Comparison of ENCODE assay signal across 25 cellular contexts in the genomic region with DNA sequence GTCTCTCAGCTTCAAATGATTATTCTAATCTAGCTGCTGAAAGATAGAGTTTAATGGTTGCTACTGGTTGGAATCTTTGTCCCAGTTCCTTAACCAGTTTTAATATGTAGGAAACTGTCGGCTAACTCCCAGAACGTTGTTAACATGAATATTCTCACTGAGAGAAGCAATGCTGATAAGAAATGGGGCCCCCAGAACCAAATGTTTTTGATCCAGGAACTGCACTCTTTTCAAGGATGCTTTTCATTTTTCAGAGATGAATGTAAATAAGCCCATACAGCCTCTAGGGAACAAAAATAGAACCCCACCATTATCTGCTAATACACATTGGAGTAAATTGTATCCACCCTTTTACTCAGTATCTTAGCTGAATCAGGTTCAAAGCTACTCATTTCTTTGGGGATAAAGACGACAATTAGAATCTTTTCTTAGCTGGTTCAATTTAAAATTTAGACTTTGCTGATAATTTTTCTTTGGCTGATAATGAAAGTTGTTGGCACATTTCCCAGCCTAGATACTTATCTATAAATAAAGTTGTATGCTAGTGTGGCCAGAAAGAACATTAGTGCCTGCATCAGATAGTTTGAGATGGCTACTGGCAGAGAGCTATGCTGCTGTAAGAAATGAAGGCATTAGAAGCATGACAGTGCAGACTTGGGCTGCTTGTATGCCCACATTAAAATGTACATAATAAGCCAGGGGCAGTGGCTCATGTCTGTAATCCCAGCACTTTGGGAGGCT.
DNase-seq lines count a peak whose midpoint lies in the region; ATAC-seq, FAIRE-seq and TF ChIP-seq lines count a peak whose summit lies in the region.
"Had no signal": no experiment of that assay in that cellular context is flagged by ENCODE, and none has a peak within 500 bp of the region (broad histone marks: within the 10 kb centered on the region; RNA-seq: fewer than 3 reads in every experiment).

No MANE protein-coding gene starts in this region.

- no peak for TF ChIP-seq RAD21 in A549 (conservative IDR thresholded peaks at IDR 0.05 in 1 of 2, IDR thresholded peaks at IDR 0.05 in 1 of 2)

- H3K36me3 ChIP-seq in astrocyte (ENCODE audit: insufficient read depth, low read length) (no peaks in the 10 kb centered on the region), mesendoderm (ENCODE audit: control insufficient read depth, insufficient read depth, low read length) (no peaks in the 10 kb centered on the region), Caco-2 (ENCODE audit: control insufficient read depth, insufficient read depth, low read length) (no peaks in the 10 kb centered on the region)
- H3K36me3 ChIP-seq: neutrophil, upper lobe of left lung had no signal

- no peak for ATAC-seq in A549
- ATAC-seq in GM19463 (IDR thresholded peaks at IDR 0.05; ENCODE audit: unreplicated experiment) = no peak

- H3K4me3 Mint-ChIP-seq in astrocyte (ENCODE audit: unreplicated experiment) (no peak overlapping the region), Caco-2 (ENCODE audit: unreplicated experiment) (no peak overlapping the region)
- H3K4me3 Mint-ChIP-seq: activated naive CD8-positive, alpha-beta T cell treated with anti-CD3 and anti-CD28 coated beads for 36 hours had no signal

- H3K36me3 Mint-ChIP-seq in astrocyte (ENCODE audit: low read depth, unreplicated experiment) (no peaks in the 10 kb centered on the region), Caco-2 (ENCODE audit: insufficient read depth, unreplicated experiment) (no peaks in the 10 kb centered on the region)
- H3K36me3 Mint-ChIP-seq: activated naive CD8-positive, alpha-beta T cell treated with anti-CD3 and anti-CD28 coated beads for 36 hours had no signal

- H2BK15ac ChIP-seq in mesendoderm (replicated peaks; ENCODE audit: low read depth) = no peak overlapping the region

- DNase-seq in A549 (ENCODE audit: low read depth in 1 of 2, low spot score in 1 of 2) = no peak
- DNase-seq in NCI-H2227 treated with DMSO at 0.1 percent for 48 hours (lab: John Stamatoyannopoulos, UW) = peak; percentile 29
- no peak for DNase-seq in astrocyte (ENCODE audit: low read depth)
- DNase-seq in mesendoderm = peak; percentile 23
- no peak for DNase-seq in Caco-2
- DNase-seq in HuH-7 (ENCODE audit: low spot score) = no peak
- DNase-seq in activated gamma-delta T cell (lab: John Stamatoyannopoulos, UW) = no peak
- DNase-seq: activated CD4-positive, alpha-beta T cell treated with anti-CD3 and anti-CD28 coated beads, Interleukin-2, amount 50 U/mL, for 48 hours; activated CD4-positive, CD25-positive, alpha-beta regulatory T cell; activated CD8-positive, alpha-beta memory T cell treated with anti-CD3 and anti-CD28 coated beads, Interleukin-2, amount 50 U/mL, for 48 hours; activated naive CD8-positive, alpha-beta T cell treated with anti-CD3 and anti-CD28 coated beads for 36 hours; COR-L47; effector CD4-positive, alpha-beta T cell; GOT3; NCI-H187; NCI-H226; NCI-H82; upper lobe of left lung had no signal

- H3K4me2 ChIP-seq in A549 (0 out of 3 replicates have a peak overlapping the region, but pooled peaks have one; percentile 6), astrocyte (ENCODE audit: low read length) (peak overlapping the region; percentile 5), mesendoderm (ENCODE audit: low read length) (no peak overlapping the region)
- H3K4me2 ChIP-seq: hepatocyte, KMS-11 had no signal

- intact Hi-C loops in Caco-2 (cut with micrococcal nuclease; ENCODE audit: unreplicated experiment) = no loop called here

- no peaks in the 10 kb centered on the region for H4K20me1 ChIP-seq in astrocyte (ENCODE audit: insufficient read depth, low read length)

- no peaks in the 10 kb centered on the region for H3K27me3 ChIP-seq in astrocyte (ENCODE audit: insufficient read depth, low read length)
- H3K27me3 ChIP-seq in mesendoderm (ENCODE audit: insufficient read depth, low read length, poor library complexity) = no peaks in the 10 kb centered on the region
- H3K27me3 ChIP-seq in Caco-2 (replicated peaks; ENCODE audit: control insufficient read depth, insufficient read depth, low read length) = no peaks in the 10 kb centered on the region
- H3K27me3 ChIP-seq: hepatocyte, neutrophil, upper lobe of left lung had no signal

- no peak overlapping the region for H4K8ac ChIP-seq in mesendoderm (ENCODE audit: low read depth, low read length)

- no peak for TF ChIP-seq POLR2A in A549 (IDR thresholded peaks at IDR 0.05; ENCODE audit: low read length)

- no peak overlapping the region for H2BK120ac ChIP-seq in mesendoderm (ENCODE audit: low read depth, low read length)

- H3K23ac ChIP-seq in mesendoderm (ENCODE audit: low read length) = no peak overlapping the region

- POLR2A ChIA-PET in A549 (lab: Yijun Ruan, JAX) (no interaction called here), Caco-2 (lab: Charles Lee) (no interaction called here)

- H3K27me3 Mint-ChIP-seq in astrocyte (ENCODE audit: low read depth, unreplicated experiment) (no peaks in the 10 kb centered on the region), Caco-2 (ENCODE audit: insufficient read depth, unreplicated experiment) (no peaks in the 10 kb centered on the region)
- H3K27me3 Mint-ChIP-seq: activated naive CD8-positive, alpha-beta T cell treated with anti-CD3 and anti-CD28 coated beads for 36 hours had no signal

- 30% methylated on average over 3 of the region's 3 CpGs for WGBS in A549 (ENCODE audit: missing lambda C conversion rate)
- no CpG with 5 or more reads among the region's 3 CpGs for WGBS in mesendoderm (ENCODE audit: extremely low coverage, insufficient coverage, low lambda C conversion rate)

- H3K18ac ChIP-seq in mesendoderm (ENCODE audit: low read length) = no peak overlapping the region

- no peak for TF ChIP-seq EP300 in A549 (IDR thresholded peaks at IDR 0.05)

- H3K4me1 ChIP-seq in A549 = no peaks in the 10 kb centered on the region; the same call in 2 of the 3 replicates
- H3K4me1 ChIP-seq in astrocyte (ENCODE audit: insufficient read depth, low read length) = no peaks in the 10 kb centered on the region
- H3K4me1 ChIP-seq in mesendoderm (ENCODE audit: control insufficient read depth, low read depth, low read length) = no peaks in the 10 kb centered on the region
- no peaks in the 10 kb centered on the region for H3K4me1 ChIP-seq in Caco-2
- H3K4me1 ChIP-seq: upper lobe of left lung had no signal

- TF ChIP-seq CTCF in A549 (IDR thresholded peaks at IDR 0.05) (no peak), astrocyte (IDR thresholded peaks at IDR 0.05; ENCODE audit: insufficient read depth, low read depth, low read length) (no peak), Caco-2 (IDR thresholded peaks at IDR 0.05; ENCODE audit: insufficient read depth in 1 of 2, low read depth in 1 of 2, low read length in 1 of 2, severe bottlenecking in 1 of 2, unreplicated experiment in 1 of 2) (no peak)

- no peaks in the 10 kb centered on the region for H3K79me1 ChIP-seq in mesendoderm (ENCODE audit: low read length)

- H3K4me3 ChIP-seq in A549 = no peak overlapping the region
- H3K4me3 ChIP-seq in astrocyte (ENCODE audit: insufficient read depth, low read depth, low read length) = no peak overlapping the region
- H3K4me3 ChIP-seq in mesendoderm (ENCODE audit: low read length) = no peak overlapping the region
- H3K4me3 ChIP-seq in Caco-2 (ENCODE audit: low read depth, low read length) = no peak overlapping the region
- H3K4me3 ChIP-seq: hepatocyte, upper lobe of left lung had no signal

- no peak overlapping the region for H2AK5ac ChIP-seq in mesendoderm (ENCODE audit: low read length)

- H3K27ac ChIP-seq in A549 (no peak overlapping the region), astrocyte (ENCODE audit: low read depth, low read length) (no peak overlapping the region), mesendoderm (ENCODE audit: low read depth, low read length) (peak overlapping the region; percentile 57)
- H3K27ac ChIP-seq: hepatocyte, KMS-11, neutrophil, upper lobe of left lung had no signal

- no peaks in the 10 kb centered on the region for H3K9me3 ChIP-seq in A549
- H3K9me3 ChIP-seq in astrocyte (ENCODE audit: insufficient read depth, low read depth, low read length) = peaks cover 20% of the 10 kb centered on the region
- peaks cover 15% of the 10 kb centered on the region for H3K9me3 ChIP-seq in Caco-2

- H3K9ac ChIP-seq in astrocyte (ENCODE audit: low read length) (no peak overlapping the region), mesendoderm (ENCODE audit: low read length) (no peak overlapping the region)
- H3K9ac ChIP-seq: KMS-11 had no signal

- CTCF ChIA-PET in A549 (lab: Yijun Ruan, JAX) (no interaction called here), Caco-2 (lab: Charles Lee) (no interaction called here)

- no peak overlapping the region for H2AFZ ChIP-seq in astrocyte (ENCODE audit: low read depth, low read length)
- H2AFZ ChIP-seq: hepatocyte had no signal

- no peak overlapping the region for H3K56ac ChIP-seq in mesendoderm (ENCODE audit: low read length)

- no TSS peak for BruUV-seq in Caco-2 (replicated peaks; lab: Mats Ljungman, UMichigan)

- H3K4me1 Mint-ChIP-seq in astrocyte (ENCODE audit: low read depth, unreplicated experiment) (peaks cover 3% of the 10 kb centered on the region), Caco-2 (ENCODE audit: low read depth, unreplicated experiment) (no peaks in the 10 kb centered on the region)
- H3K4me1 Mint-ChIP-seq: activated naive CD8-positive, alpha-beta T cell treated with anti-CD3 and anti-CD28 coated beads for 36 hours had no signal

- H3K27ac Mint-ChIP-seq in astrocyte (ENCODE audit: unreplicated experiment) (no peak overlapping the region), Caco-2 (ENCODE audit: unreplicated experiment) (no peak overlapping the region)
- H3K27ac Mint-ChIP-seq: activated naive CD8-positive, alpha-beta T cell treated with anti-CD3 and anti-CD28 coated beads for 36 hours; activated T-helper 2 cell treated with anti-CD3 and anti-CD28 coated beads, Interferon-gamma antibody, Interleukin-2, Interleukin-4, amounts not matched to agents 10 μg/mL and 5 μg/mL and 100 μg/mL, durations not matched to agents 14 hours and 24 hours and 36 hours had no signal

- no peaks in the 10 kb centered on the region for H3K79me2 ChIP-seq in astrocyte (ENCODE audit: insufficient read depth, low read length)
- H3K79me2 ChIP-seq in mesendoderm (ENCODE audit: control insufficient read depth, insufficient read depth, low read length) = no peaks in the 10 kb centered on the region
- H3K79me2 ChIP-seq: hepatocyte had no signal

- no peak overlapping the region for H4K5ac ChIP-seq in mesendoderm (ENCODE audit: low read length)

- H2BK5ac ChIP-seq in mesendoderm (ENCODE audit: low read length) = no peak overlapping the region

- H3K4ac ChIP-seq in mesendoderm (ENCODE audit: low read depth, low read length) = no peak overlapping the region

- FAIRE-seq in A549 (lab: Jason Lieb, UNC) (no peak), astrocyte (lab: Jason Lieb, UNC) (no peak)
- FAIRE-seq: frontal cortex, GM12891 had no signal

- peaks cover 19% of the 10 kb centered on the region for H3K9me3 Mint-ChIP-seq in astrocyte (ENCODE audit: unreplicated experiment)
- peaks cover 41% of the 10 kb centered on the region for H3K9me3 Mint-ChIP-seq in Caco-2 (ENCODE audit: unreplicated experiment)

TF ChIP-seq in A549, 52 proteins besides CTCF, POLR2A, EP300 and RAD21 (continues in another document):
- no peak for TF ChIP-seq GATA3 (IDR thresholded peaks at IDR 0.05; ENCODE audit: borderline replicate concordance)
- TF ChIP-seq ZSCAN20 (CRISPR knock-in tag; IDR thresholded peaks at IDR 0.05) = no peak
- TF ChIP-seq KDM1A (IDR thresholded peaks at IDR 0.05; ENCODE audit: low read depth) = no peak

Comparison
In these comparisons a context has a peak if more than half of its experiments do, and no peak if none do; other contexts are left out.
1. DNase-seq: peak in NCI-H2227 treated with DMSO at 0.1 percent for 48 hours (single experiment) and mesendoderm (single experiment); none in A549 (0 of 2), astrocyte (single experiment), Caco-2 (0 of 2), HuH-7 (single experiment) and activated gamma-delta T cell (single experiment).